ENCODE assay signal across 8 cellular contexts in genomic region chr14:70317969-70318634, GRCh38. TPM values are rescaled to one million over a fixed set of nuclear protein-coding genes. Genes with fewer than 3 reads are reported as not detected.
DNase-seq lines count a peak whose midpoint lies in the region; ATAC-seq, FAIRE-seq and TF ChIP-seq lines count a peak whose summit lies in the region.

No MANE protein-coding gene starts in this region.

- no peak overlapping the region for H2AFZ ChIP-seq in fibroblast of lung (ENCODE audit: low read length)

- no peak overlapping the region for H3K9ac ChIP-seq in fibroblast of lung (ENCODE audit: insufficient read depth, low read length)

- no peak overlapping the region for H3K4me3 ChIP-seq in fibroblast of lung (replicated peaks in 1 of 4; ENCODE audit: control extremely low read depth in 1 of 4, insufficient read depth in 1 of 4, low read depth in 3 of 4, low read length in 4 of 4)
- H3K4me3 ChIP-seq in pancreas, result no peak overlapping the region

- no peaks in the 10 kb centered on the region for H3K79me2 ChIP-seq in fibroblast of lung (ENCODE audit: control insufficient read depth, insufficient read depth, low read length)

- H3K9me3 Mint-ChIP-seq in CD4-positive, alpha-beta T cell, result peaks cover 1% of the 10 kb centered on the region

- H3K36me3 Mint-ChIP-seq in CD4-positive, alpha-beta T cell (ENCODE audit: low read depth), result no peaks in the 10 kb centered on the region

- H3K4me3 Mint-ChIP-seq in CD4-positive, alpha-beta T cell, result no peak overlapping the region

- H3K27me3 Mint-ChIP-seq in CD4-positive, alpha-beta T cell, result peaks cover 20% of the 10 kb centered on the region

- DNase-seq in Ammon's horn (ENCODE audit: low spot score), result peak; percentile 79
- DNase-seq in HEK293T (ENCODE audit: extremely low spot score), result peak; percentile 61
- DNase-seq in OCI-M1 (lab: John Stamatoyannopoulos, UW), result peak; percentile 44
- DNase-seq in fibroblast of lung (ENCODE audit: low read depth in 2 of 2), result peak; percentile 46 to 67
- peak in 4 of 6 donors; percentile 28 to 68 (median 63) for DNase-seq in pancreas
- DNase-seq in CD4-positive, alpha-beta T cell, result no peak

- CTCF ChIA-PET in HEK293T (lab: Yijun Ruan, JAX), result interaction anchor here (0.9 to 1.0 kb wide), 2 partner anchors 231 to 271 kb away, joined by 5 to 9 read pairs; no protein-coding TSS in a partner anchor
- CTCF ChIA-PET in CD4-positive, alpha-beta T cell (lab: Charles Lee), result no interaction called here

- FAIRE-seq in pancreas (lab: Jason Lieb, UNC), result no peak

- no peaks in the 10 kb centered on the region for H3K4me1 ChIP-seq in fibroblast of lung (ENCODE audit: control insufficient read depth, extremely low read depth, insufficient read depth, low read length)
- H3K4me1 ChIP-seq in pancreas, result peaks cover 3 to 24% (median 14%) of the 10 kb centered on the region in 3 donors

- H3K27ac ChIP-seq in fibroblast of lung (ENCODE audit: insufficient read depth, low read length), result no peak overlapping the region
- H3K27ac ChIP-seq in pancreas, result peak overlapping the region; percentile 32 to 67 (median 51)
- H3K27ac ChIP-seq in CD4-positive, alpha-beta T cell (ENCODE audit: low read depth, low read length), result no peak overlapping the region

- no peak overlapping the region for H3K4me2 ChIP-seq in fibroblast of lung (ENCODE audit: extremely low read depth, insufficient read depth, low read length)

- intact Hi-C loops in pancreas (cut with DNase I), result loop anchor here in 1 of 3 donors (10.0 kb wide), 3 partner anchors 233 to 503 kb away; no protein-coding TSS in a partner anchor
- intact Hi-C loops in CD4-positive, alpha-beta T cell (cut with DNase I, micrococcal nuclease), result no loop called here

- WGBS in pancreas, 2 donors, result 5 to 11% methylated on average over 2 of the region's 2 CpGs

- no peak overlapping the region for H3K27ac Mint-ChIP-seq in CD4-positive, alpha-beta T cell

- TF ChIP-seq CTCF in fibroblast of lung (conservative IDR thresholded peaks at IDR 0.05 in 1 of 2, IDR thresholded peaks at IDR 0.05 in 1 of 2; ENCODE audit: low read depth in 1 of 2, low read length in 2 of 2), result peak; percentile 56 to 60
- TF ChIP-seq CTCF in pancreas (IDR thresholded peaks at IDR 0.05), result peak in 3 of 4 donors; percentile 32 to 48 (median 34)
- no peak for TF ChIP-seq CTCF in CD4-positive, alpha-beta T cell (IDR thresholded peaks at IDR 0.05)

- ATAC-seq in pancreas (peak; percentile 77 to 92 (median 86)), HG03025 (IDR thresholded peaks at IDR 0.05; ENCODE audit: low FRiP score, unreplicated experiment) (no peak), HG03280 (IDR thresholded peaks at IDR 0.05; ENCODE audit: unreplicated experiment) (no peak)
- ATAC-seq in CD4-positive, alpha-beta T cell (ENCODE audit: poor library complexity), result no peak

- no peaks in the 10 kb centered on the region for H3K4me1 Mint-ChIP-seq in CD4-positive, alpha-beta T cell (ENCODE audit: low read depth)

- H4K20me1 ChIP-seq in fibroblast of lung (ENCODE audit: control insufficient read depth, extremely low read depth, insufficient read depth, low read length), result no peaks in the 10 kb centered on the region

- no peaks in the 10 kb centered on the region for H3K36me3 ChIP-seq in fibroblast of lung (ENCODE audit: control insufficient read depth, insufficient read depth, low read length)
- no peaks in the 10 kb centered on the region for H3K36me3 ChIP-seq in pancreas

- no peaks in the 10 kb centered on the region for H3K27me3 ChIP-seq in fibroblast of lung (ENCODE audit: control insufficient read depth, insufficient read depth, low read length)
- no peaks in the 10 kb centered on the region for H3K27me3 ChIP-seq in pancreas
- H3K27me3 ChIP-seq in CD4-positive, alpha-beta T cell (ENCODE audit: control insufficient read depth, insufficient read depth, low read length), result peaks cover 5% of the 10 kb centered on the region

- H3K9me3 ChIP-seq in fibroblast of lung (ENCODE audit: control insufficient read depth, insufficient read depth, low read depth, low read length) (no peaks in the 10 kb centered on the region), pancreas (no peaks in the 10 kb centered on the region)
- no peaks in the 10 kb centered on the region for H3K9me3 ChIP-seq in CD4-positive, alpha-beta T cell (ENCODE audit: control insufficient read depth, low read length)

- POLR2A ChIA-PET in HEK293T (lab: Yijun Ruan, JAX), result no interaction called here
- POLR2A ChIA-PET in CD4-positive, alpha-beta T cell (lab: Charles Lee), result no interaction called here

TF ChIP-seq in HEK293T, 16 proteins besides CTCF, POLR2A, EP300 and RAD21:
- TF ChIP-seq SP1 (IDR thresholded peaks at IDR 0.05) (no peak), ELF4 (IDR thresholded peaks at IDR 0.05) (no peak), FOXA1 (IDR thresholded peaks at IDR 0.05) (no peak), BHLHE40 (IDR thresholded peaks at IDR 0.05; ENCODE audit: borderline replicate concordance) (no peak), LEF1 (IDR thresholded peaks at IDR 0.05; ENCODE audit: borderline replicate concordance) (no peak)
TF ChIP-seq in HEK293T: peak in this region for 0.

RNA-seq across cellular contexts. Expression of gene COX16, which starts 41.4 kb away (rescaled TPM):
- total RNA-seq in fibroblast of lung (30.9 and 35.4 TPM in 2 replicates), pancreas (10 to 100 TPM; 16.1 to 23.2 (median 20.6) TPM)
- polyA plus RNA-seq in fibroblast of lung (37.4 and 44.5 TPM in 2 replicates), pancreas (10 to 100 TPM; 29.0 to 35.6 TPM)
- polyA plus RNA-seq in fibroblast of lung (2012), result 60.1 and 62.8 TPM in 2 replicates
- polyA minus RNA-seq in fibroblast of lung (ENCODE audit: low replicate concordance), result 2.2 and 4.6 TPM in 2 replicates
- 10 to 100 TPM; 11.7 to 13.3 TPM for total RNA-seq in CD4-positive, alpha-beta T cell

Comparison
In these comparisons a context has a peak if more than half of its experiments do, and no peak if none do; other contexts are left out.
1. DNase-seq: peak in Ammon's horn (single experiment), HEK293T (single experiment), OCI-M1 (single experiment), fibroblast of lung (2 of 2) and pancreas (4 of 6); none in CD4-positive, alpha-beta T cell (0 of 10).
2. H3K27ac ChIP-seq: peak in pancreas (4 of 4); none in fibroblast of lung (single experiment) and CD4-positive, alpha-beta T cell (single experiment).
3. ATAC-seq: peak in pancreas (4 of 4); none in HG03025 (single experiment), HG03280 (single experiment) and CD4-positive, alpha-beta T cell (single experiment).